23 cellular contexts compared by ENCODE assay signal in genomic region chr19:6115992-6116391, GRCh38. TPM values are rescaled to one million over a fixed set of nuclear protein-coding genes. Genes with fewer than 3 reads are reported as not detected.
"Had no signal": no experiment of that assay in that cellular context is flagged by ENCODE, and none has a peak within 500 bp of the region (broad histone marks: within the 10 kb centered on the region; RNA-seq: fewer than 3 reads in every experiment).

No MANE protein-coding gene starts in this region.

- H3K36me3 ChIP-seq: SJSA1 had no signal

- H3K27me3 ChIP-seq: SJSA1 had no signal

- H3K4me1 ChIP-seq: SJSA1 had no signal

- FAIRE-seq: RCC 7860 had no signal

- H3K4me3 ChIP-seq: SJSA1, SK-N-MC had no signal

- H3K27ac ChIP-seq: SJSA1, SK-N-MC had no signal

- DNase-seq: Karpas-422, KG1, MM.1S, NCI-H1092 treated with DMSO at 0.1 percent for 48 hours, NCI-H1436, NCI-H187, NCI-H2029, NCI-H2081 treated with DMSO at 0.1 percent for 48 hours, NCI-H2171, NCI-H226, NCI-H446, NCI-H510A, NCI-H524 treated with DMSO at 0.1 percent for 48 hours, NCI-H69, NCI-H774, Right ventricle myocardium superior, RPMI8226, SIG-M5 had no signal

RNA-seq across cellular contexts. Expression of gene ACSBG2, which starts 19.5 kb away (rescaled TPM):
- total RNA-seq: HT-29, M059J, Right ventricle myocardium superior, SJSA1 had no signal
